In the genomic region with DNA sequence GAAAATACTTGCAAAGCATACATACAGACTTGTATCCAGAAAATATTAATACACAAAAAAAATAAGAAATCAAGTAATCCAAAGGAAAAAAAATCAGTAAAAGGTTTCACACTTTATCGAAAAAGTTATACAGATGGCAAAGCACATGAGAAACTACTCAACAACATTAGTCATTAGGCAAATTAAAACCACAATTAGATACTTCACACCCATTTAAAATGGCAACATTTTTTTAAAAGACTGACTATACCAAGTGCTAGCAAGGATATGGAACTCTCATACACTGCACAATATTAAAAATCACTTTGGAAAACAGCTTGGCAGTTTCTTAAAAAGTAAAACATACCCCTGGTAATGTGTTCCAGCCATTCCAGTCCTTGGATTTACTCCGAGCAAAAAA, we compare ENCODE assay signal across 21 cellular contexts.
"Had no signal": no experiment of that assay in that cellular context is flagged by ENCODE, and none has a peak within 500 bp of the region (broad histone marks: within the 10 kb centered on the region; RNA-seq: fewer than 3 reads in every experiment).

No MANE protein-coding gene starts in this region.

- H3K27ac Mint-ChIP-seq: activated B cell treated with CpG ODN at 0.5 μM for 24 hours; activated CD4-positive, alpha-beta memory T cell treated with anti-CD3 and anti-CD28 coated beads, Interleukin-2, amount 10 ng/mL, durations not matched to agents 7 days and 5 days; activated CD4-positive, alpha-beta T cell treated with anti-CD3 and anti-CD28 coated beads for 36 hours; activated naive CD8-positive, alpha-beta T cell; T-helper 1 cell treated with Interleukin-12 subunit alpha and Interleukin-12 subunit beta and Interleukin-4 antibody, amounts not matched to agents 30 μg/mL and 1 μg/mL, for 36 hours had no signal

- H3K27me3 Mint-ChIP-seq: activated CD4-positive, alpha-beta memory T cell treated with anti-CD3 and anti-CD28 coated beads, Interleukin-2, amount 10 ng/mL, durations not matched to agents 7 days and 5 days; activated CD4-positive, alpha-beta T cell treated with anti-CD3 and anti-CD28 coated beads for 36 hours; activated naive CD8-positive, alpha-beta T cell had no signal

- H3K4me1 Mint-ChIP-seq: activated B cell treated with CpG ODN at 0.5 μM for 24 hours had no signal

- H3K9me3 ChIP-seq: Peyer's patch, SJSA1 had no signal

- DNase-seq: activated B cell treated with CpG ODN at 0.5 μM for 24 hours; activated CD4-positive, alpha-beta memory T cell treated with anti-CD3 and anti-CD28 coated beads, Interleukin-2, amount 10 ng/mL, durations not matched to agents 7 days and 5 days; activated CD4-positive, alpha-beta T cell treated with anti-CD3 and anti-CD28 coated beads for 36 hours; activated CD4-positive, alpha-beta T cell treated with anti-CD3 and anti-CD28 coated beads, Interleukin-2, amount 50 U/mL, for 1 hour; activated CD8-positive, alpha-beta memory T cell treated with anti-CD3 and anti-CD28 coated beads, Interleukin-2, amount 50 U/mL, for 48 hours; activated effector memory CD4-positive, alpha-beta T cell treated with Interleukin-2 at 50 U/mL for 16 hours; activated naive CD4-positive, alpha-beta T cell; activated T-cell treated with anti-CD3 and anti-CD28 coated beads, Interleukin-2, amount 50 U/mL, for 1 hour; amygdala; brain microvascular endothelial cell; cerebellar nuclear complex; Kasumi-1; NCI-H1048; NCI-H1694; NCI-H2107; Peyer's patch; SHP77; T-helper 9 cell had no signal

- H3K9me3 Mint-ChIP-seq: activated B cell treated with CpG ODN at 0.5 μM for 24 hours; activated CD4-positive, alpha-beta memory T cell treated with anti-CD3 and anti-CD28 coated beads, Interleukin-2, amount 10 ng/mL, durations not matched to agents 7 days and 5 days; T-helper 1 cell treated with Interleukin-12 subunit alpha and Interleukin-12 subunit beta and Interleukin-4 antibody, amounts not matched to agents 30 μg/mL and 1 μg/mL, for 36 hours had no signal

- H3K36me3 ChIP-seq: brain microvascular endothelial cell, Peyer's patch, SJSA1 had no signal

- ATAC-seq: activated CD4-positive, alpha-beta T cell treated with anti-CD3 and anti-CD28 coated beads for 36 hours had no signal

- H3K4me3 Mint-ChIP-seq: activated B cell treated with CpG ODN at 0.5 μM for 24 hours; activated CD4-positive, alpha-beta memory T cell treated with anti-CD3 and anti-CD28 coated beads, Interleukin-2, amount 10 ng/mL, durations not matched to agents 7 days and 5 days; activated CD4-positive, alpha-beta T cell treated with anti-CD3 and anti-CD28 coated beads for 36 hours; activated naive CD8-positive, alpha-beta T cell; T-helper 1 cell treated with Interleukin-12 subunit alpha and Interleukin-12 subunit beta and Interleukin-4 antibody, amounts not matched to agents 30 μg/mL and 1 μg/mL, for 36 hours had no signal

- H3K27ac ChIP-seq: brain microvascular endothelial cell, Peyer's patch, SJSA1 had no signal
